In genomic region chr19:29622191-29623070, GRCh38 we compare ENCODE assay signal across 8 cellular contexts.
A peak's percentile ranks its signal among the peaks of the same experiment; 100 is the strongest.
DNase-seq lines count a peak whose midpoint lies in the region; ATAC-seq and TF ChIP-seq lines count a peak whose summit lies in the region.
"Had no signal": no experiment of that assay in that cellular context is flagged by ENCODE, and none has a peak within 500 bp of the region (broad histone marks: within the 10 kb centered on the region; RNA-seq: fewer than 3 reads in every experiment).

No MANE protein-coding gene starts in this region.

- H3F3A ChIP-seq in Loucy (ENCODE audit: low read depth): no peaks in the 10 kb centered on the region

- H3K27me3 ChIP-seq in Loucy (ENCODE audit: insufficient read depth, low read length, poor library complexity, severe bottlenecking): no peaks in the 10 kb centered on the region
- H3K27me3 ChIP-seq in WERI-Rb-1 (ENCODE audit: insufficient read depth, low read depth, severe bottlenecking): no peaks in the 10 kb centered on the region

- H3K4me2 ChIP-seq in Loucy (ENCODE audit: low read depth, low read length, poor library complexity, severe bottlenecking): peak overlapping the region; percentile 32

- H3K9me2 ChIP-seq in Loucy (replicated peaks; ENCODE audit: low read depth, low read length): no peaks in the 10 kb centered on the region

- no peak overlapping the region for H3K27ac ChIP-seq in WERI-Rb-1

- peaks cover 22% of the 10 kb centered on the region for H3K4me1 ChIP-seq in Loucy (ENCODE audit: insufficient read depth, low read length, poor library complexity, severe bottlenecking)

- peaks cover 55% of the 10 kb centered on the region for H3K4me1 Mint-ChIP-seq in activated naive CD8-positive, alpha-beta T cell treated with anti-CD3 and anti-CD28 coated beads, Interleukin-2, amount 50 U/mL, for 24 hours
- H3K4me1 Mint-ChIP-seq in stimulated activated effector memory CD8-positive, alpha-beta T cell treated with anti-CD3 and anti-CD28 coated beads, Interleukin-12 subunit alpha, Interleukin-12 subunit beta, amount 100 ng/mL, for 72 hours: peaks cover 57% of the 10 kb centered on the region

- no peaks in the 10 kb centered on the region for H3K9me3 ChIP-seq in Loucy (ENCODE audit: insufficient read depth, low read depth, low read length)
- H3K9me3 ChIP-seq in WERI-Rb-1 (ENCODE audit: severe bottlenecking): no peaks in the 10 kb centered on the region

- no peaks in the 10 kb centered on the region for H3K36me3 ChIP-seq in Loucy (ENCODE audit: insufficient read depth, low read length)
- H3K36me3 ChIP-seq in WERI-Rb-1: no peaks in the 10 kb centered on the region

- no peaks in the 10 kb centered on the region for H4K20me1 ChIP-seq in Loucy (ENCODE audit: insufficient read depth, low read length, poor library complexity, severe bottlenecking)

- H3K4me3 Mint-ChIP-seq in activated naive CD8-positive, alpha-beta T cell treated with anti-CD3 and anti-CD28 coated beads, Interleukin-2, amount 50 U/mL, for 24 hours: peak overlapping the region; percentile 48
- peak overlapping the region; percentile 95 for H3K4me3 Mint-ChIP-seq in stimulated activated effector memory CD8-positive, alpha-beta T cell treated with anti-CD3 and anti-CD28 coated beads, Interleukin-12 subunit alpha, Interleukin-12 subunit beta, amount 100 ng/mL, for 72 hours

- peak; percentile 22 for ATAC-seq in activated naive CD8-positive, alpha-beta T cell treated with anti-CD3 and anti-CD28 coated beads, Interleukin-2, amount 50 U/mL, for 24 hours
- peak; percentile 29 for ATAC-seq in stimulated activated effector memory CD8-positive, alpha-beta T cell treated with anti-CD3 and anti-CD28 coated beads, Interleukin-12 subunit alpha, Interleukin-12 subunit beta, amount 100 ng/mL, for 72 hours

- DNase-seq in GM19238 (ENCODE audit: insufficient read length, low spot score) (peak; percentile 47), middle frontal gyrus (ENCODE audit: extremely low spot score, low spot score) (no peak), NCI-H2107 (lab: John Stamatoyannopoulos, UW) (no peak), WERI-Rb-1 (no peak)
- peak; percentile 51 for DNase-seq in activated naive CD8-positive, alpha-beta T cell treated with anti-CD3 and anti-CD28 coated beads, Interleukin-2, amount 50 U/mL, for 24 hours
- DNase-seq in stimulated activated effector memory CD8-positive, alpha-beta T cell treated with anti-CD3 and anti-CD28 coated beads, Interleukin-12 subunit alpha, Interleukin-12 subunit beta, amount 100 ng/mL, for 72 hours (ENCODE audit: low spot score in 2 of 2): peak in 1 of 2 donors; percentile 65
- DNase-seq: NCI-H1092 treated with DMSO at 0.1 percent for 48 hours had no signal

- H3K27me3 Mint-ChIP-seq in activated naive CD8-positive, alpha-beta T cell treated with anti-CD3 and anti-CD28 coated beads, Interleukin-2, amount 50 U/mL, for 24 hours: no peaks in the 10 kb centered on the region

- TF ChIP-seq CTCF in Loucy (conservative IDR thresholded peaks at IDR 0.05; ENCODE audit: low read length): no peak
- TF ChIP-seq CTCF in WERI-Rb-1 (IDR thresholded peaks at IDR 0.05; ENCODE audit: low read depth, low read length): no peak

- H3K36me3 Mint-ChIP-seq in activated naive CD8-positive, alpha-beta T cell treated with anti-CD3 and anti-CD28 coated beads, Interleukin-2, amount 50 U/mL, for 24 hours (ENCODE audit: low read depth): no peaks in the 10 kb centered on the region
- no peaks in the 10 kb centered on the region for H3K36me3 Mint-ChIP-seq in stimulated activated effector memory CD8-positive, alpha-beta T cell treated with anti-CD3 and anti-CD28 coated beads, Interleukin-12 subunit alpha, Interleukin-12 subunit beta, amount 100 ng/mL, for 72 hours

- H3K4me3 ChIP-seq in Loucy (ENCODE audit: low read length, poor library complexity, severe bottlenecking) (peak overlapping the region; percentile 8), WERI-Rb-1 (ENCODE audit: low read depth, low read length) (no peak overlapping the region)

- H3K9me3 Mint-ChIP-seq in activated naive CD8-positive, alpha-beta T cell treated with anti-CD3 and anti-CD28 coated beads, Interleukin-2, amount 50 U/mL, for 24 hours: no peaks in the 10 kb centered on the region
- H3K9me3 Mint-ChIP-seq in stimulated activated effector memory CD8-positive, alpha-beta T cell treated with anti-CD3 and anti-CD28 coated beads, Interleukin-12 subunit alpha, Interleukin-12 subunit beta, amount 100 ng/mL, for 72 hours: no peaks in the 10 kb centered on the region

- no peak overlapping the region for H2AFZ ChIP-seq in Loucy (ENCODE audit: low read length)

- no peaks in the 10 kb centered on the region for H3K79me2 ChIP-seq in Loucy (ENCODE audit: insufficient read depth, low read length)

- no peak overlapping the region for H3K9ac ChIP-seq in Loucy (ENCODE audit: low read depth, low read length, poor library complexity, severe bottlenecking)

- H3K27ac Mint-ChIP-seq in activated naive CD8-positive, alpha-beta T cell treated with anti-CD3 and anti-CD28 coated beads, Interleukin-2, amount 50 U/mL, for 24 hours: peak overlapping the region; percentile 47
- H3K27ac Mint-ChIP-seq in stimulated activated effector memory CD8-positive, alpha-beta T cell treated with anti-CD3 and anti-CD28 coated beads, Interleukin-12 subunit alpha, Interleukin-12 subunit beta, amount 100 ng/mL, for 72 hours: peak overlapping the region; percentile 75

Comparison
In these comparisons a context has a peak if more than half of its experiments do, and no peak if none do; other contexts are left out.
1. DNase-seq: peak in GM19238 (single experiment) and activated naive CD8-positive, alpha-beta T cell treated with anti-CD3 and anti-CD28 coated beads, Interleukin-2, amount 50 U/mL, for 24 hours (single experiment); none in middle frontal gyrus (single experiment), NCI-H2107 (single experiment) and WERI-Rb-1 (single experiment).